31 cellular contexts compared by ENCODE assay signal in the genomic region with DNA sequence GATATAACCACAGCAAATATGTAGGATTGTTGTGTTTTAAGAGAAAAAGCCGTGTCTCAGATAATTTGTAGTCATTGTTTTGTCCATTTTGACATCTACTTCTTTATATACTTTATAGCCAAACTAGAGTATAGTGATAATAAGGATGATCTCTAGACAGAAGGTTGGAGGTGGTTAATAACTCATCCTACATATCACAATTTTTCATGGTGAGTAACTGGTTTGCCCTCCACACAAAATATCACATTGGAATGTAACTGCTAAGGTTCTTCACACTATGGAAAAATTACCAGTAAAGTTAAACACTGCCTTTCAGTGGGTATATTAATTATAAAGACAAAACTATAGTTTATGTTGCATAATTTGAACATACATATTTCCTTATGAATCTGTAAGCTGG.
DNase-seq lines count a peak whose midpoint lies in the region; ATAC-seq and TF ChIP-seq lines count a peak whose summit lies in the region.
"Had no signal": no experiment of that assay in that cellular context is flagged by ENCODE, and none has a peak within 500 bp of the region (broad histone marks: within the 10 kb centered on the region; RNA-seq: fewer than 3 reads in every experiment).

No MANE protein-coding gene starts in this region.

- no peak overlapping the region for H3K4me3 Mint-ChIP-seq in activated CD4-positive, alpha-beta T cell treated with anti-CD3 and anti-CD28 coated beads for 36 hours
- H3K4me3 Mint-ChIP-seq: activated CD8-positive, alpha-beta memory T cell treated with anti-CD3 and anti-CD28 coated beads, Interleukin-2, amount 10 ng/mL, durations not matched to agents 7 days and 5 days; activated naive CD8-positive, alpha-beta T cell treated with anti-CD3 and anti-CD28 coated beads for 36 hours; activated T-cell treated with anti-CD3 and anti-CD28 coated beads, Interleukin-2, amount 50 U/mL, for 4 hours; nephron; T-cell had no signal

- DNase-seq in HCEC 1CT = peak; percentile 52
- no peak for DNase-seq in SK-N-SH
- DNase-seq in esophagus muscularis mucosa (ENCODE audit: extremely low spot score) = no peak
- no peak for DNase-seq in smooth muscle cell (lab: John Stamatoyannopoulos, UW; ENCODE audit: unreplicated experiment)
- DNase-seq in activated CD4-positive, alpha-beta T cell treated with anti-CD3 and anti-CD28 coated beads for 36 hours = no peak
- DNase-seq in NCI-H1092 (lab: John Stamatoyannopoulos, UW) = no peak
- DNase-seq: activated CD4-positive, alpha-beta T cell treated with anti-CD3 and anti-CD28 coated beads, Interleukin-2, amount 50 U/mL, for 1 hour; activated CD8-positive, alpha-beta memory T cell treated with anti-CD3 and anti-CD28 coated beads, Interleukin-2, amount 10 ng/mL, durations not matched to agents 7 days and 5 days; activated gamma-delta T cell; activated naive CD8-positive, alpha-beta T cell treated with anti-CD3 and anti-CD28 coated beads for 36 hours; activated T-cell treated with anti-CD3 and anti-CD28 coated beads, Interleukin-2, amount 50 U/mL, for 4 hours; Calu3; DND-41; foreskin fibroblast; heart left ventricle; Karpas-422; left cardiac atrium; NCI-H1436; NCI-H2081 treated with DMSO at 0.1 percent for 48 hours; NCI-H2227 treated with DMSO at 0.1 percent for 48 hours; NCI-H69; ovary; SJCRH30; stimulated activated CD4-positive, alpha-beta T cell treated with anti-CD3 and anti-CD28 coated beads, Interleukin-1b, Interleukin-23, amount 100 ng/mL, for 48 hours; stimulated activated naive CD4-positive, alpha-beta T cell treated with Interleukin-2 at 50 U/mL for 16 hours; T-cell; upper lobe of right lung had no signal

- WGBS in SK-N-SH (ENCODE audit: low lambda C conversion rate) = 11% methylated on average over 1 of the region's 1 CpG
- WGBS in esophagus muscularis mucosa = 78% methylated on average over 1 of the region's 1 CpG
- 52% methylated on average over 1 of the region's 1 CpG for WGBS in smooth muscle cell (ENCODE audit: low lambda C conversion rate)

- H2AFZ ChIP-seq in SK-N-SH (ENCODE audit: low read depth) (no peak overlapping the region), smooth muscle cell (ENCODE audit: low read depth) (no peak overlapping the region)

- TF ChIP-seq RAD21 in SK-N-SH (IDR thresholded peaks at IDR 0.05; ENCODE audit: low read length) = no peak

- no peaks in the 10 kb centered on the region for H3K4me1 Mint-ChIP-seq in activated CD4-positive, alpha-beta T cell treated with anti-CD3 and anti-CD28 coated beads for 36 hours
- H3K4me1 Mint-ChIP-seq: activated CD8-positive, alpha-beta memory T cell treated with anti-CD3 and anti-CD28 coated beads, Interleukin-2, amount 10 ng/mL, durations not matched to agents 7 days and 5 days had no signal

- H3K9me3 ChIP-seq in SK-N-SH (no peaks in the 10 kb centered on the region), esophagus muscularis mucosa (no peaks in the 10 kb centered on the region), smooth muscle cell (replicated peaks; ENCODE audit: low read depth) (no peaks in the 10 kb centered on the region)
- H3K9me3 ChIP-seq: heart left ventricle, ovary, SJCRH30, upper lobe of right lung had no signal

- TF ChIP-seq EP300 in SK-N-SH (IDR thresholded peaks at IDR 0.05; ENCODE audit: borderline replicate concordance in 1 of 2, low read depth in 1 of 2, low read length in 1 of 2) = no peak
- no peak for TF ChIP-seq EP300 in esophagus muscularis mucosa (IDR thresholded peaks at IDR 0.05)

- intact Hi-C loops in esophagus muscularis mucosa (cut with DNase I) = no loop called here
- intact Hi-C loops in activated CD4-positive, alpha-beta T cell treated with anti-CD3 and anti-CD28 coated beads for 36 hours (cut with DNase I, micrococcal nuclease) = no loop called here

- H3K36me3 Mint-ChIP-seq in activated CD4-positive, alpha-beta T cell treated with anti-CD3 and anti-CD28 coated beads for 36 hours (ENCODE audit: low read depth) = no peaks in the 10 kb centered on the region

- no peak overlapping the region for H3K4me3 ChIP-seq in SK-N-SH (ENCODE audit: low read depth in 2 of 2, low read length in 1 of 2)
- H3K4me3 ChIP-seq in esophagus muscularis mucosa = no peak overlapping the region
- H3K4me3 ChIP-seq in smooth muscle cell = no peak overlapping the region
- H3K4me3 ChIP-seq: heart left ventricle, ovary, SJCRH30, upper lobe of right lung had no signal

- H3F3A ChIP-seq in SK-N-SH (replicated peaks; ENCODE audit: insufficient read depth) = peaks cover 13% of the 10 kb centered on the region
- H3F3A ChIP-seq in smooth muscle cell (ENCODE audit: low read depth) = no peaks in the 10 kb centered on the region

- H3K9ac ChIP-seq in SK-N-SH (no peak overlapping the region), smooth muscle cell (ENCODE audit: low read depth) (no peak overlapping the region)

- ATAC-seq in activated CD4-positive, alpha-beta T cell treated with anti-CD3 and anti-CD28 coated beads for 36 hours = no peak
- ATAC-seq in GM21723 (IDR thresholded peaks at IDR 0.05; ENCODE audit: unreplicated experiment) = no peak
- ATAC-seq: activated CD8-positive, alpha-beta memory T cell treated with anti-CD3 and anti-CD28 coated beads, Interleukin-2, amount 10 ng/mL, durations not matched to agents 7 days and 5 days; activated T-cell treated with anti-CD3 and anti-CD28 coated beads, Interleukin-2, amount 50 U/mL, for 4 hours; esophagus mucosa; HepG2; left cardiac atrium; T-cell; upper lobe of right lung had no signal

- H3K79me2 ChIP-seq in SK-N-SH (ENCODE audit: insufficient read depth) (peaks cover 66% of the 10 kb centered on the region; the same call in 1 of the 2 replicates), smooth muscle cell (ENCODE audit: low read depth) (peaks cover 59% of the 10 kb centered on the region)

- H3K27ac Mint-ChIP-seq in activated CD4-positive, alpha-beta T cell treated with anti-CD3 and anti-CD28 coated beads for 36 hours = no peak overlapping the region
- H3K27ac Mint-ChIP-seq: activated CD8-positive, alpha-beta memory T cell treated with anti-CD3 and anti-CD28 coated beads, Interleukin-2, amount 10 ng/mL, durations not matched to agents 7 days and 5 days; activated naive CD8-positive, alpha-beta T cell treated with anti-CD3 and anti-CD28 coated beads for 36 hours; nephron; T-cell had no signal

- CTCF ChIA-PET in SK-N-SH (lab: Yijun Ruan, JAX) = no interaction called here
- CTCF ChIA-PET in activated CD4-positive, alpha-beta T cell treated with anti-CD3 and anti-CD28 coated beads for 36 hours (lab: Charles Lee) = interaction anchor here (0.8 kb wide), 1 partner anchor 236 kb away, joined by 3 read pairs; no protein-coding TSS in a partner anchor

- H3K27me3 Mint-ChIP-seq in activated CD4-positive, alpha-beta T cell treated with anti-CD3 and anti-CD28 coated beads for 36 hours = no peaks in the 10 kb centered on the region
- H3K27me3 Mint-ChIP-seq: activated CD8-positive, alpha-beta memory T cell treated with anti-CD3 and anti-CD28 coated beads, Interleukin-2, amount 10 ng/mL, durations not matched to agents 7 days and 5 days; activated naive CD8-positive, alpha-beta T cell treated with anti-CD3 and anti-CD28 coated beads for 36 hours; T-cell had no signal

- peak overlapping the region; percentile 32; the same call in 1 of the 2 replicates for H3K4me2 ChIP-seq in SK-N-SH
- H3K4me2 ChIP-seq in smooth muscle cell = peak overlapping the region; percentile 17

- H3K27ac ChIP-seq in SK-N-SH (ENCODE audit: low read depth in 2 of 2, low read length in 1 of 2) (peak overlapping the region in 1 of 2 experiments; percentile 56; a peak in 2 of 4 replicates), esophagus muscularis mucosa (replicated peaks in 1 of 4) (peak overlapping the region in 3 of 4 donors; percentile 37 to 52 (median 37)), smooth muscle cell (ENCODE audit: low read depth) (peak overlapping the region; percentile 71)
- H3K27ac ChIP-seq: ovary, SJCRH30, upper lobe of right lung had no signal

- TF ChIP-seq CTCF in SK-N-SH (IDR thresholded peaks at IDR 0.05) (no peak), esophagus muscularis mucosa (IDR thresholded peaks at IDR 0.05) (no peak), smooth muscle cell (IDR thresholded peaks at IDR 0.05; ENCODE audit: borderline replicate concordance, insufficient read depth, poor library complexity, severe bottlenecking) (no peak)

- no peaks in the 10 kb centered on the region for H3K9me3 Mint-ChIP-seq in activated CD4-positive, alpha-beta T cell treated with anti-CD3 and anti-CD28 coated beads for 36 hours (ENCODE audit: low read depth)
- H3K9me3 Mint-ChIP-seq: activated naive CD8-positive, alpha-beta T cell treated with anti-CD3 and anti-CD28 coated beads for 36 hours; activated T-cell treated with anti-CD3 and anti-CD28 coated beads, Interleukin-2, amount 50 U/mL, for 4 hours; nephron; T-cell had no signal

- POLR2A ChIA-PET in SK-N-SH (lab: Yijun Ruan, JAX) = no interaction called here
- POLR2A ChIA-PET in activated CD4-positive, alpha-beta T cell treated with anti-CD3 and anti-CD28 coated beads for 36 hours (lab: Charles Lee) = no interaction called here

- no peak for TF ChIP-seq POLR2A in esophagus muscularis mucosa (IDR thresholded peaks at IDR 0.05; ENCODE audit: low read depth)

- H4K20me1 ChIP-seq in SK-N-SH (ENCODE audit: insufficient read depth) = no peaks in the 10 kb centered on the region; the same call in 1 of the 2 replicates
- peaks cover 20% of the 10 kb centered on the region for H4K20me1 ChIP-seq in smooth muscle cell (ENCODE audit: low read depth)

- H3K9me2 ChIP-seq in SK-N-SH = no peaks in the 10 kb centered on the region

- H3K27me3 ChIP-seq in SK-N-SH (ENCODE audit: insufficient read depth) (no peaks in the 10 kb centered on the region), esophagus muscularis mucosa (no peaks in the 10 kb centered on the region), smooth muscle cell (ENCODE audit: low read depth) (no peaks in the 10 kb centered on the region)
- H3K27me3 ChIP-seq: heart left ventricle, ovary, SJCRH30, upper lobe of right lung had no signal

- H3K36me3 ChIP-seq in SK-N-SH (replicated peaks in 1 of 2; ENCODE audit: control insufficient read depth in 1 of 2, insufficient read depth in 2 of 2, low read length in 1 of 2) (peaks cover 0 to 2% of the 10 kb centered on the region in 2 experiments), esophagus muscularis mucosa (no peaks in the 10 kb centered on the region), smooth muscle cell (ENCODE audit: low read depth) (no peaks in the 10 kb centered on the region)
- H3K36me3 ChIP-seq: heart left ventricle, ovary, SJCRH30, upper lobe of right lung had no signal

- H3K4me1 ChIP-seq in SK-N-SH (ENCODE audit: control insufficient read depth in 1 of 2, insufficient read depth in 2 of 2, low read depth in 1 of 2, low read length in 1 of 2) (peaks cover 0 to 18% of the 10 kb centered on the region in 2 experiments; a peak in 2 of 4 replicates), esophagus muscularis mucosa (peaks cover 10 to 65% (median 54%) of the 10 kb centered on the region in 4 donors), smooth muscle cell (ENCODE audit: low read depth) (no peaks in the 10 kb centered on the region)
- H3K4me1 ChIP-seq: SJCRH30, upper lobe of right lung had no signal
